In the genomic region with DNA sequence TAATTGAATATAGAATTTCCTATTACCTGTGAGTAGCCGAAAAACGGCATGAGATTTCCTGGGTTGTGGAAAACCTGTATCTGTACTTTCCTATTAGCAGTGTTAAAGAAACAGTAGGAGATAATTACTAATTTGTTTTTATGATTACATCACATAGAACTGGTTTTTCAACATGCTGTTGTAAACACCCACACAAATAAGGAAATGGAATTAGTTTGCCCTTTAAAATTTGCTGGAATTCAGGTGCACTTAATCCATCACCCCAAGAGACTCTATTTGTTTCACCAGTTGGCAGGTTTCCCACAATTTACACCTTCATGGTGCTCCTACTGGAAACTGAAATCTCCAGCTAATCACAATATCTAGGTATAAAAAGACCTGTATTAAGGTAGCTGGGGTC, we compare ENCODE assay signal across 14 cellular contexts.
A peak's percentile ranks its signal among the peaks of the same experiment; 100 is the strongest.
DNase-seq lines count a peak whose midpoint lies in the region; ATAC-seq and TF ChIP-seq lines count a peak whose summit lies in the region.
"Had no signal": no experiment of that assay in that cellular context is flagged by ENCODE, and none has a peak within 500 bp of the region (broad histone marks: within the 10 kb centered on the region; RNA-seq: fewer than 3 reads in every experiment).

No MANE protein-coding gene starts in this region.

- intact Hi-C loops in testis (cut with DNase I; ENCODE audit: low total_unique reads), result no loop called here

- H3K36me3 ChIP-seq in testis (ENCODE audit: low read depth, missing control alignments), result no peaks in the 10 kb centered on the region
- H3K36me3 ChIP-seq: BLaER1 had no signal

- H3K27ac ChIP-seq in VCaP (peak overlapping the region; percentile 71), testis (no peak overlapping the region)
- H3K27ac ChIP-seq: 22Rv1, BLaER1, HL-60 had no signal

- 90 to 92% methylated on average over 2 of the region's 2 CpGs for WGBS in testis, 2 donors

- no peak overlapping the region for H3K4me3 ChIP-seq in testis
- H3K4me3 ChIP-seq: BLaER1 had no signal

- H3K27me3 ChIP-seq in testis, result no peaks in the 10 kb centered on the region
- H3K27me3 ChIP-seq: BLaER1 had no signal

- no peak for TF ChIP-seq POLR2A in testis (IDR thresholded peaks at IDR 0.05)

- TF ChIP-seq CTCF in VCaP (conservative IDR thresholded peaks at IDR 0.05) (no peak), testis (IDR thresholded peaks at IDR 0.05) (no peak)

- DNase-seq in NCI-H1105 (lab: John Stamatoyannopoulos, UW) (peak; percentile 3), NCI-H1105 treated with DMSO at 0.1 percent for 48 hours (lab: John Stamatoyannopoulos, UW) (no peak), NCI-H1417 treated with DMSO at 0.1 percent for 48 hours (lab: John Stamatoyannopoulos, UW) (peak; percentile 15), testis (no peak), Kasumi-1 (lab: John Stamatoyannopoulos, UW) (no peak)
- no peak for DNase-seq in activated CD4-positive, alpha-beta T cell treated with anti-CD3 and anti-CD28 coated beads, Interleukin-2, amount 50 U/mL, for 4 hours
- DNase-seq: AML-193; CD8-positive, alpha-beta memory T cell; DMS53 had no signal

- peak; percentile 63 for ATAC-seq in esophagus mucosa

- no peaks in the 10 kb centered on the region for H3K4me1 ChIP-seq in testis
- H3K4me1 ChIP-seq: BLaER1 had no signal

- H3K9me3 ChIP-seq in testis, result no peaks in the 10 kb centered on the region
- H3K9me3 ChIP-seq: BLaER1 had no signal

Comparison
In these comparisons a context has a peak if more than half of its experiments do, and no peak if none do; other contexts are left out.
1. DNase-seq: peak in NCI-H1105 (single experiment) and NCI-H1417 treated with DMSO at 0.1 percent for 48 hours (single experiment); none in NCI-H1105 treated with DMSO at 0.1 percent for 48 hours (single experiment), activated CD4-positive, alpha-beta T cell treated with anti-CD3 and anti-CD28 coated beads, Interleukin-2, amount 50 U/mL, for 4 hours (0 of 2), testis (single experiment) and Kasumi-1 (0 of 2).